9 cellular contexts compared by ENCODE assay signal in genomic region chr5:72109625-72110024, GRCh38. TPM values are rescaled to one million over a fixed set of nuclear protein-coding genes. Genes with fewer than 3 reads are reported as not detected.
DNase-seq lines count a peak whose midpoint lies in the region; ATAC-seq and TF ChIP-seq lines count a peak whose summit lies in the region.
"Had no signal": no experiment of that assay in that cellular context is flagged by ENCODE, and none has a peak within 500 bp of the region (broad histone marks: within the 10 kb centered on the region; RNA-seq: fewer than 3 reads in every experiment).

No MANE protein-coding gene starts in this region.

- H3F3A ChIP-seq in MM.1S (ENCODE audit: insufficient read depth, low read length) = no peaks in the 10 kb centered on the region; the same call in 1 of the 2 replicates

- no peak overlapping the region for H3K14ac ChIP-seq in mesenchymal stem cell (ENCODE audit: low read length in 2 of 2)

- peaks cover 5% of the 10 kb centered on the region for H3K79me1 ChIP-seq in mesenchymal stem cell (replicated peaks; ENCODE audit: low read length, poor library complexity, severe bottlenecking)

- ATAC-seq in GM21526 (IDR thresholded peaks at IDR 0.05; ENCODE audit: low FRiP score, unreplicated experiment) (no peak), HG03135 (IDR thresholded peaks at IDR 0.05; ENCODE audit: unreplicated experiment) (no peak)

- H3K4ac ChIP-seq in mesenchymal stem cell (ENCODE audit: low read depth in 1 of 2, low read length in 2 of 2) = no peak overlapping the region

- H3K9ac ChIP-seq in MM.1S (ENCODE audit: low read length) (no peak overlapping the region), mesenchymal stem cell (ENCODE audit: low read length) (peak overlapping the region; percentile 96)

- no peak overlapping the region for H2BK15ac ChIP-seq in mesenchymal stem cell (ENCODE audit: low read depth, poor library complexity, severe bottlenecking)

- CTCF ChIA-PET in AG04450 (lab: Charles Lee) = interaction anchor here (0.6 kb wide), 1 partner anchor 129 kb away, joined by 3 read pairs; no protein-coding TSS in a partner anchor

- peak overlapping the region; percentile 91 for H3K4me3 ChIP-seq in AG04450 (ENCODE audit: low read depth, low read length)
- no peak overlapping the region for H3K4me3 ChIP-seq in MM.1S (ENCODE audit: low read length)
- peak overlapping the region in 1 of 2 experiments; percentile 98 for H3K4me3 ChIP-seq in mesenchymal stem cell (ENCODE audit: insufficient read depth in 1 of 2, low read depth in 1 of 2, low read length in 2 of 2)

- H3K4me2 ChIP-seq in MM.1S (ENCODE audit: low read depth, low read length) = peak overlapping the region; percentile 98; the same call in 1 of the 2 replicates
- peak overlapping the region; percentile 62 for H3K4me2 ChIP-seq in mesenchymal stem cell (ENCODE audit: low read length, poor library complexity, severe bottlenecking)

- H2BK120ac ChIP-seq in mesenchymal stem cell (ENCODE audit: low read depth, low read length) = no peak overlapping the region

- H3K79me2 ChIP-seq in MM.1S (ENCODE audit: low read length) = no peaks in the 10 kb centered on the region

- H4K91ac ChIP-seq in mesenchymal stem cell (ENCODE audit: low read length) = no peak overlapping the region

- H4K20me1 ChIP-seq in MM.1S (ENCODE audit: insufficient read depth, low read length) = no peaks in the 10 kb centered on the region

- H3K4me1 ChIP-seq in MM.1S (ENCODE audit: low read length) (peaks cover 7% of the 10 kb centered on the region; the same call in 1 of the 2 replicates), mesenchymal stem cell (ENCODE audit: control insufficient read depth, insufficient read depth, low read depth, low read length) (peaks cover 7% of the 10 kb centered on the region)

- H3K9me2 ChIP-seq in MM.1S (replicated peaks; ENCODE audit: insufficient read depth, low read length) = no peaks in the 10 kb centered on the region

- H4K8ac ChIP-seq in mesenchymal stem cell (ENCODE audit: low read length) = peak overlapping the region; percentile 35

- H3K36me3 ChIP-seq in MM.1S (replicated peaks; ENCODE audit: insufficient read depth, low read length) = no peaks in the 10 kb centered on the region
- H3K36me3 ChIP-seq in mesenchymal stem cell (ENCODE audit: control insufficient read depth in 1 of 2, insufficient read depth in 2 of 2, low read depth in 1 of 2, low read length in 2 of 2) = peaks cover 5 to 11% of the 10 kb centered on the region in 2 experiments

- 79% methylated on average over 8 of the region's 10 CpGs for WGBS in mesenchymal stem cell

- H2BK12ac ChIP-seq in mesenchymal stem cell (ENCODE audit: low read length in 2 of 2) = peak overlapping the region in 1 of 2 experiments; percentile 2

- no peak overlapping the region for H2AK5ac ChIP-seq in mesenchymal stem cell (ENCODE audit: low read length, severe bottlenecking)

- DNase-seq in AG04450 (ENCODE audit: low read depth, low spot score) (no peak), MM.1S (no peak), cerebellar cortex (ENCODE audit: low spot score) (peak; percentile 49), mesenchymal stem cell (peak; percentile 27), islet precursor cell (no peak), KBM-7 (no peak)

- POLR2A ChIA-PET in AG04450 (lab: Yijun Ruan, JAX) = no interaction called here

- H3K27me3 ChIP-seq in AG04450 (ENCODE audit: control insufficient read depth, insufficient read depth, low read length) (no peaks in the 10 kb centered on the region), MM.1S (replicated peaks; ENCODE audit: insufficient read depth, low read length) (no peaks in the 10 kb centered on the region), mesenchymal stem cell (ENCODE audit: control insufficient read depth in 1 of 2, insufficient read depth in 1 of 2, low read length in 2 of 2) (no peaks in the 10 kb centered on the region)

- no peak overlapping the region for H3K18ac ChIP-seq in mesenchymal stem cell (ENCODE audit: low read depth in 1 of 2, low read length in 2 of 2)

- no peak overlapping the region for H3K27ac ChIP-seq in AG04450 (ENCODE audit: low read depth, low read length)
- H3K27ac ChIP-seq in MM.1S (ENCODE audit: low read length) = no peak overlapping the region
- no peak overlapping the region for H3K27ac ChIP-seq in mesenchymal stem cell (ENCODE audit: low read length, poor library complexity, severe bottlenecking)
- H3K27ac ChIP-seq: VCaP had no signal

- no peaks in the 10 kb centered on the region; the same call in 1 of the 2 replicates for H3K9me3 ChIP-seq in AG04450 (ENCODE audit: control insufficient read depth, insufficient read depth, low read length)
- H3K9me3 ChIP-seq in MM.1S (replicated peaks; ENCODE audit: insufficient read depth, low read length) = no peaks in the 10 kb centered on the region
- H3K9me3 ChIP-seq in mesenchymal stem cell (ENCODE audit: control insufficient read depth, low read length) = no peaks in the 10 kb centered on the region

- no peak overlapping the region for H3K23ac ChIP-seq in mesenchymal stem cell (ENCODE audit: low read length in 2 of 2)

- in situ Hi-C loops in KBM-7 (cut with MboI; ENCODE audit: low pct_unique_long_range_greater_than_20kb, low sequenced_read_pairs) = no loop called here

- TF ChIP-seq CTCF in AG04450 (IDR thresholded peaks at IDR 0.05; ENCODE audit: low read depth, low read length) (no peak), MM.1S (IDR thresholded peaks at IDR 0.05; ENCODE audit: low read length) (no peak)

- H2BK5ac ChIP-seq in mesenchymal stem cell (ENCODE audit: low read depth, low read length, poor library complexity, severe bottlenecking) = no peak overlapping the region

- H2AFZ ChIP-seq in MM.1S (ENCODE audit: low read length) (0 out of 2 replicates have a peak overlapping the region, but pooled peaks have one; percentile 87), mesenchymal stem cell (ENCODE audit: low read depth, low read length) (no peak overlapping the region)

RNA-seq across cellular contexts. Expression of gene MAP1B, which starts 2.4 kb away (rescaled TPM):
- 55.3 and 56.3 TPM in 2 replicates for polyA plus RNA-seq in AG04450 (2011; rRNA removed)
- polyA minus RNA-seq in AG04450 (2011; rRNA and poly(A)+ RNA removed) = 199 and 211 TPM in 2 replicates
- polyA plus RNA-seq in mesenchymal stem cell (2013, experiment 1 of 2) = 39.4 TPM
- 35.3 TPM for polyA plus RNA-seq in mesenchymal stem cell (2013, experiment 2 of 2)

Comparison
In these comparisons a context has a peak if more than half of its experiments do, and no peak if none do; other contexts are left out.
1. DNase-seq: peak in cerebellar cortex (single experiment) and mesenchymal stem cell (single experiment); none in AG04450 (single experiment), MM.1S (single experiment), islet precursor cell (single experiment) and KBM-7 (single experiment).